ENCODE assay signal across 8 cellular contexts in the genomic region with DNA sequence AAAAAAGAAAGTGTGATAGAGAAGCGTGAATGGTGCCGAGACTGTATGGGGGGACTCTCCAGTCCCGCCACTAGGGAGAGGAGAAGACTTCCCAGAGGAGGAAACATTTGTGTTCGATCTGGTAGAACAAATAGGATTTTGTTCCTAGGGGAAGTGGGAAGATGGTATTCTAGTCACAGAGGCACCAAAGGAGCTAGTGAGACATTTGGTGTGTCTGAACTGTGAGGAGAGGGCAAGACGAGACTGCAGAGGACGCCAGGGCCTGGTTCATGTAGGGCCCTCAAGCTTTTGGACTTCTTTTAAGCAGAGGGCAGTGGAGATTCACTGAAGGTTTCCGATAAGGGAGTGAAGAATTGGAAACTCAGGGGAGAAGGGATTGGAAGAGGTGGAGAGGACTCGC. TPM values are rescaled to one million over a fixed set of nuclear protein-coding genes. Genes with fewer than 3 reads are reported as not detected.
DNase-seq lines count a peak whose midpoint lies in the region; ATAC-seq and TF ChIP-seq lines count a peak whose summit lies in the region.

No MANE protein-coding gene starts in this region.

- H3K27ac Mint-ChIP-seq in Calu3 (ENCODE audit: unreplicated experiment): peak overlapping the region; percentile 2
- H3K27ac Mint-ChIP-seq in activated CD8-positive, alpha-beta T cell treated with anti-CD3 and anti-CD28 coated beads for 36 hours: peak overlapping the region; percentile 99

- no peak overlapping the region for H3K4me3 ChIP-seq in skin epidermis
- H3K4me3 ChIP-seq in SJCRH30: no peak overlapping the region

- no peak for TF ChIP-seq CTCF in Calu3 (IDR thresholded peaks at IDR 0.05; ENCODE audit: unreplicated experiment)
- TF ChIP-seq CTCF in activated CD8-positive, alpha-beta T cell treated with anti-CD3 and anti-CD28 coated beads for 36 hours (IDR thresholded peaks at IDR 0.05): no peak

- ATAC-seq in activated CD8-positive, alpha-beta T cell treated with anti-CD3 and anti-CD28 coated beads for 36 hours: no peak
- no peak for ATAC-seq in left ventricle myocardium superior
- ATAC-seq in HG03378 (IDR thresholded peaks at IDR 0.05; ENCODE audit: unreplicated experiment): no peak

- intact Hi-C loops in Calu3 (cut with micrococcal nuclease; ENCODE audit: unreplicated experiment): no loop called here
- intact Hi-C loops in activated CD8-positive, alpha-beta T cell treated with anti-CD3 and anti-CD28 coated beads for 36 hours (cut with micrococcal nuclease): no loop called here
- intact Hi-C loops in left ventricle myocardium superior (cut with micrococcal nuclease): no loop called here

- H3K27me3 ChIP-seq in SJCRH30: no peaks in the 10 kb centered on the region

- H3K4me3 Mint-ChIP-seq in Calu3 (ENCODE audit: low read depth, unreplicated experiment): no peak overlapping the region
- H3K4me3 Mint-ChIP-seq in activated CD8-positive, alpha-beta T cell treated with anti-CD3 and anti-CD28 coated beads for 36 hours: peak overlapping the region; percentile 55

- POLR2A ChIA-PET in activated CD8-positive, alpha-beta T cell treated with anti-CD3 and anti-CD28 coated beads for 36 hours (lab: Charles Lee): interaction anchor here (1.1 to 12.0 kb wide), 7 partner anchors 9 to 89 kb away, joined by 4 to 214 read pairs (median 99); a partner anchor contains a TSS

- no peaks in the 10 kb centered on the region for H3K9me3 Mint-ChIP-seq in Calu3 (ENCODE audit: low read depth, unreplicated experiment)
- H3K9me3 Mint-ChIP-seq in activated CD8-positive, alpha-beta T cell treated with anti-CD3 and anti-CD28 coated beads for 36 hours: no peaks in the 10 kb centered on the region

- peaks cover 30% of the 10 kb centered on the region for H3K4me1 ChIP-seq in SJCRH30

- BruUV-seq in Calu3 (replicated peaks; lab: Mats Ljungman, UMichigan): no TSS peak

- H3K27me3 Mint-ChIP-seq in Calu3 (ENCODE audit: unreplicated experiment): no peaks in the 10 kb centered on the region
- H3K27me3 Mint-ChIP-seq in activated CD8-positive, alpha-beta T cell treated with anti-CD3 and anti-CD28 coated beads for 36 hours: no peaks in the 10 kb centered on the region

- DNase-seq in Calu3: no peak
- peak; percentile 4 for DNase-seq in activated CD8-positive, alpha-beta T cell treated with anti-CD3 and anti-CD28 coated beads for 36 hours
- peak; percentile 7 for DNase-seq in left ventricle myocardium superior
- no peak for DNase-seq in HT-29 (ENCODE audit: low spot score)
- DNase-seq in NCI-H2029 treated with DMSO at 0.1 percent for 48 hours (lab: John Stamatoyannopoulos, UW): no peak
- DNase-seq in SJCRH30: no peak

- peaks cover 42% of the 10 kb centered on the region for H3K4me1 Mint-ChIP-seq in Calu3 (ENCODE audit: low read depth, unreplicated experiment)
- H3K4me1 Mint-ChIP-seq in activated CD8-positive, alpha-beta T cell treated with anti-CD3 and anti-CD28 coated beads for 36 hours (ENCODE audit: low read depth): peaks cover 71% of the 10 kb centered on the region

- H3K27ac ChIP-seq in skin epidermis (peak overlapping the region in 18 of 21 experiments; percentile 73 to 100 (median 98)), SJCRH30 (no peak overlapping the region)

- no peaks in the 10 kb centered on the region for H3K9me3 ChIP-seq in SJCRH30 (replicated peaks)

- H3K36me3 ChIP-seq in SJCRH30: no peaks in the 10 kb centered on the region

- CTCF ChIA-PET in Calu3 (lab: Charles Lee): no interaction called here
- CTCF ChIA-PET in activated CD8-positive, alpha-beta T cell treated with anti-CD3 and anti-CD28 coated beads for 36 hours (lab: Charles Lee): interaction anchor here (0.7 to 4.4 kb wide), 2 partner anchors 13 to 226 kb away, joined by 3 to 51 read pairs; a partner anchor contains a TSS

- H3K36me3 Mint-ChIP-seq in Calu3 (ENCODE audit: insufficient read depth, unreplicated experiment): peaks cover 42% of the 10 kb centered on the region
- H3K36me3 Mint-ChIP-seq in activated CD8-positive, alpha-beta T cell treated with anti-CD3 and anti-CD28 coated beads for 36 hours (ENCODE audit: low read depth): peaks cover 31% of the 10 kb centered on the region

RNA-seq across cellular contexts. Expression of a gene that starts 2.9 kb away (rescaled TPM):
- total RNA-seq in Calu3 (2022): 5.2 and 5.9 TPM in 2 replicates
- 1 to 10 TPM; 4.8 to 5.6 TPM for total RNA-seq in activated CD8-positive, alpha-beta T cell treated with anti-CD3 and anti-CD28 coated beads for 36 hours
- 2.5 TPM for total RNA-seq in left ventricle myocardium superior
- total RNA-seq in HT-29 (2014; rRNA removed; shearing (Covaris generic)): 16.4 and 18.0 TPM in 2 replicates
- total RNA-seq in SJCRH30 (2014; rRNA removed; shearing (Covaris generic)): 0.43 and 1.4 TPM in 2 replicates

RNA-seq across cellular contexts. Expression of a gene that starts 4.1 kb away (rescaled TPM):
- total RNA-seq in Calu3 (2022) (0.66 and 0.69 TPM in 2 replicates), left ventricle myocardium superior (0.35 TPM)
- total RNA-seq in activated CD8-positive, alpha-beta T cell treated with anti-CD3 and anti-CD28 coated beads for 36 hours: 1 to 10 TPM in 1 of 2 experiments, under 1 TPM in 1; 0.36 to 1.1 TPM
- total RNA-seq in HT-29 (2014; rRNA removed; shearing (Covaris generic)): 3.4 and 10.4 TPM in 2 replicates
- total RNA-seq in SJCRH30 (2014; rRNA removed; shearing (Covaris generic)): not detected in 2 replicates

RNA-seq across cellular contexts. Expression of a gene that starts 11.1 kb away (rescaled TPM):
- total RNA-seq in Calu3 (2022) (15.6 and 17.8 TPM in 2 replicates), left ventricle myocardium superior (7.5 TPM)
- total RNA-seq in activated CD8-positive, alpha-beta T cell treated with anti-CD3 and anti-CD28 coated beads for 36 hours: 10 to 100 TPM; 36.4 to 36.6 TPM
- total RNA-seq in HT-29 (2014; rRNA removed; shearing (Covaris generic)): 135 and 137 TPM in 2 replicates
- 8.0 and 11.4 TPM in 2 replicates for total RNA-seq in SJCRH30 (2014; rRNA removed; shearing (Covaris generic))

RNA-seq across cellular contexts. Expression of a gene that starts 23.3 kb away (rescaled TPM):
- 0.40 TPM in 1 of 2 replicates, not detected in the other for total RNA-seq in Calu3 (2022)
- 1 to 10 TPM in 1 of 2 experiments, under 1 TPM in 1; 0.87 to 1.0 TPM for total RNA-seq in activated CD8-positive, alpha-beta T cell treated with anti-CD3 and anti-CD28 coated beads for 36 hours
- total RNA-seq in left ventricle myocardium superior: 0.12 TPM
- 0.31 and 0.33 TPM in 2 replicates for total RNA-seq in HT-29 (2014; rRNA removed; shearing (Covaris generic))
- not detected in 2 replicates for total RNA-seq in SJCRH30 (2014; rRNA removed; shearing (Covaris generic))

RNA-seq across cellular contexts. Expression of a gene that starts 31.8 kb away (rescaled TPM):
- total RNA-seq in Calu3 (2022): 0.76 and 0.78 TPM in 2 replicates
- total RNA-seq in activated CD8-positive, alpha-beta T cell treated with anti-CD3 and anti-CD28 coated beads for 36 hours: under 1 TPM; 0.13 to 0.97 TPM
- 0.40 TPM for total RNA-seq in left ventricle myocardium superior
- 0.16 and 0.18 TPM in 2 replicates for total RNA-seq in HT-29 (2014; rRNA removed; shearing (Covaris generic))
- total RNA-seq in SJCRH30 (2014; rRNA removed; shearing (Covaris generic)): 1.3 and 1.8 TPM in 2 replicates

Comparison
In these comparisons a context has a peak if more than half of its experiments do, and no peak if none do; other contexts are left out.
1. DNase-seq: peak in activated CD8-positive, alpha-beta T cell treated with anti-CD3 and anti-CD28 coated beads for 36 hours (single experiment) and left ventricle myocardium superior (single experiment); none in Calu3 (single experiment), HT-29 (single experiment), NCI-H2029 treated with DMSO at 0.1 percent for 48 hours (single experiment) and SJCRH30 (0 of 2).